ENCODE assay signal across 2 cellular contexts in the genomic region with DNA sequence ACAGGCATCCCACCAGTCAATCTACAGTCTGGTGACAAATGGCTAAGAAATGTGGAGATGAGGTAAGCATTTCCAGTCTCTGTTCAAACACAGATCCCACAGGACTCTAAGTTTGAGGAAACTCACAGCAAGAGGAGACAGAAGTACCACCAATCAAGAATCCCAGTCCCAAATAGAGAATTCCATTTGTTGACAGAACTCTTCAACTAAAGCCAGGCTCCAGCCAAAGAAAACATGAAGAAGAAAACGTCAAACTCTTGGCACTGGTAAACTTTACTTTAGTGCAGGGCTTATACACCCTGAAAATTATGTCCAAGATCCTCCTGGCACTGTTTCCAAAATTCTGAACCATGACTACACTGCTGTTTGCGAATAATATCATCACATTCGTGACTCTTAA. TPM values are rescaled to one million over a fixed set of nuclear protein-coding genes. Genes with fewer than 3 reads are reported as not detected.
"Had no signal": no experiment of that assay in that cellular context is flagged by ENCODE, and none has a peak within 500 bp of the region (broad histone marks: within the 10 kb centered on the region; RNA-seq: fewer than 3 reads in every experiment).

No MANE protein-coding gene starts in this region.

RNA-seq across cellular contexts. Expression of a gene that starts 49.2 kb away (rescaled TPM):
- polyA plus RNA-seq: fibroblast of lung, small intestine had no signal
